Comparison of ENCODE assay signal across 7 cellular contexts in the genomic region with DNA sequence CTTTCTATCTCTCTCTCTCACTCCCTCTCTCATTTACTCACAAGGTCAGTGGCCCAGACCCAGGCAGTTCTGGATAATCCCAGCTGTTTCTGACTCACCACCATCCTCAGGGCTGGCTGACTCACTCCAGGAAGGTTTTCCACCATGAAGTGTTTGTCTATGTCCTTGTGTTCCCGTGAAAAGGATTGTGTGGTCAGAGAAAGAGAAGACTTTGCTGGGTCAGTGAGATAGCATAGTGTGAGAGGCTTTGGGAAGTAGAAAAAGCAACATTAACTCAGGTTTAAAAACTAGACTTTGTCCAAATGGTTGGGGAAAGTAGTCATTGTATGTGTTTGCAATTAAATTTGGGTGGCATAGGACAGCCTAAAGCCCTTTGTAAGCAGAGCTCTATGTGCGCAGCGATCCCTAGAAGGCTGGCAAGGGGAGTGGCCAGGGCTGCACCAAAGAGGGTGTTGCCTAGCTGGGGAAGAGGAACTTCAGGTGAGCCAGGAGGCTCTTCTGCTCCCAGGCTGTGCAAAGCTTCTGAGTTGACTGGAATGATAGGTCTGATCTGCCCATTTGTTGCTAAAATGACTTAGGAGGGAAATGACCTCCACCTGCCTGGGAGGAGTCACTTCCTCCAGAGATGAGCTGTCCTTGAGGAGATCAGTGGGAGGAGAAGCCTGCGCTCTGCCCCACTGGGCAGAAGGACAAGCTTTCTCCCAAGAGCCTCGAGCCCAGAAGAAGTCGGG. TPM values are rescaled to one million over a fixed set of nuclear protein-coding genes. Genes with fewer than 3 reads are reported as not detected.
DNase-seq lines count a peak whose midpoint lies in the region; ATAC-seq and TF ChIP-seq lines count a peak whose summit lies in the region.

No MANE protein-coding gene starts in this region.

- ATAC-seq in esophagus mucosa = peak; percentile 87

- DNase-seq in HFF-Myc (ENCODE audit: extremely low read depth, low read depth) (peak; percentile 96), OCI-M1 (lab: John Stamatoyannopoulos, UW) (peak; percentile 33), cerebellum (ENCODE audit: low spot score) (no peak), HuH-7 (ENCODE audit: low spot score) (no peak)
- DNase-seq in stimulated activated CD4-positive, alpha-beta T cell treated with anti-CD3 and anti-CD28 coated beads, Interleukin-2, amount 100 ng/mL, for 24 hours = no peak

- no peak overlapping the region for H3K9ac ChIP-seq in parathyroid adenoma

- no peaks in the 10 kb centered on the region for H3K36me3 ChIP-seq in parathyroid adenoma (ENCODE audit: control insufficient read depth, insufficient read depth, low read length)

- H3K4me2 ChIP-seq in parathyroid adenoma (ENCODE audit: low read length) = peak overlapping the region; percentile 24

- H3K4me3 ChIP-seq in HFF-Myc (replicated peaks; ENCODE audit: low read depth, low read length) (peak overlapping the region; percentile 0; the same call in 1 of the 2 replicates), parathyroid adenoma (ENCODE audit: low read depth, low read length) (peak overlapping the region; percentile 17)

- peak overlapping the region; percentile 42 for H2AFZ ChIP-seq in parathyroid adenoma

- H3K27me3 ChIP-seq in parathyroid adenoma (ENCODE audit: control insufficient read depth, insufficient read depth, low read length) = no peaks in the 10 kb centered on the region

- TF ChIP-seq CTCF in HFF-Myc (IDR thresholded peaks at IDR 0.05; ENCODE audit: low read depth, low read length, missing control alignments) (no peak), parathyroid adenoma (IDR thresholded peaks at IDR 0.05) (no peak)

- peak overlapping the region; percentile 81 for H3K27ac ChIP-seq in parathyroid adenoma

- H3K4me1 ChIP-seq in parathyroid adenoma = peaks cover 26% of the 10 kb centered on the region

- no peaks in the 10 kb centered on the region for H3K9me3 ChIP-seq in parathyroid adenoma (ENCODE audit: control insufficient read depth, low read length)

- H3K79me2 ChIP-seq in parathyroid adenoma = no peaks in the 10 kb centered on the region

RNA-seq across cellular contexts. Expression of gene CAPN2, which starts 4.9 kb away (rescaled TPM):
- total RNA-seq in esophagus mucosa (171 TPM), cerebellum (61.2 TPM)

RNA-seq across cellular contexts. Expression of gene CAPN8, which starts 41.9 kb away (rescaled TPM):
- total RNA-seq in esophagus mucosa (1.2 TPM), cerebellum (not detected)

Comparison
In these comparisons a context has a peak if more than half of its experiments do, and no peak if none do; other contexts are left out.
1. DNase-seq: peak in HFF-Myc (single experiment) and OCI-M1 (single experiment); none in cerebellum (single experiment), HuH-7 (single experiment) and stimulated activated CD4-positive, alpha-beta T cell treated with anti-CD3 and anti-CD28 coated beads, Interleukin-2, amount 100 ng/mL, for 24 hours (0 of 2).